39 cellular contexts compared by ENCODE assay signal in the genomic region with DNA sequence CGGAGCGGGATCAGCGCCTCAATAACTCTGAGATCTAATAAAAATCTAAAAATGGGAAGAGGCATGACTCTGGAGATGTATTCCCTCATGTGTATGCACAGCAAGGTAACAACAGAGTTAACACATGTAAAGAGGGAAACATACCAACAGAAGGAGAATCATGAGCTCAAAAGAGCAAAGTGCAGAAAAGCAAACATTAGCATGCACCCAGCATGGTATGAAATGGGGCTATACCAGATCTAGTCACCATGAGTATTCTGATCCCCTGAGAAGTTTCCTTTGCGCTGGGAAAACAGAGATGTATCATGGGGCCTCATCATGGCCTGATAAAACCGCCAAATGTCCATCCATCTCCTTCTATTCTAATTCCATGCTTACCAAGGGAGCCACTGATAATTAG.
"Had no signal": no experiment of that assay in that cellular context is flagged by ENCODE, and none has a peak within 500 bp of the region (broad histone marks: within the 10 kb centered on the region; RNA-seq: fewer than 3 reads in every experiment).

No MANE protein-coding gene starts in this region.

- DNase-seq: activated effector memory CD4-positive, alpha-beta T cell treated with anti-CD3 and anti-CD28 coated beads, Interleukin-2, amount 50 U/mL, for 16 hours; activated effector memory CD4-positive, alpha-beta T cell treated with Interleukin-2 at 50 U/mL for 16 hours; activated gamma-delta T cell; activated gamma-delta T cell treated with Interleukin-2 at 50 U/mL for 16 hours; activated naive CD4-positive, alpha-beta T cell; activated naive CD4-positive, alpha-beta T cell treated with anti-CD3 and anti-CD28 coated beads for 36 hours; activated naive CD4-positive, alpha-beta T cell treated with anti-CD3 and anti-CD28 coated beads, Interleukin-2, amount 10 ng/mL, durations not matched to agents 7 days and 5 days; activated naive CD4-positive, alpha-beta T cell treated with anti-CD3 and anti-CD28 coated beads, Interleukin-2, amount 50 U/mL, for 16 hours; activated naive CD4-positive, alpha-beta T cell treated with Interleukin-2 at 50 U/mL for 16 hours; activated naive CD8-positive, alpha-beta T cell treated with anti-CD3 and anti-CD28 coated beads for 36 hours; activated naive CD8-positive, alpha-beta T cell treated with anti-CD3 and anti-CD28 coated beads, Interleukin-2, amount 10 ng/mL, durations not matched to agents 7 days and 5 days; activated naive CD8-positive, alpha-beta T cell treated with anti-CD3 and anti-CD28 coated beads, Interleukin-2, amount 50 U/mL, for 24 hours; activated T-cell treated with anti-CD3 and anti-CD28 coated beads, Interleukin-2, amount 50 U/mL, for 1 hour; activated T-cell treated with anti-CD3 and anti-CD28 coated beads, Interleukin-2, amount 50 U/mL, for 24 hours; activated T-cell treated with anti-CD3 and anti-CD28 coated beads, Interleukin-2, amount 50 U/mL, for 4 hours; activated T-cell treated with anti-CD3 and anti-CD28 coated beads, Interleukin-2, amount 50 U/mL, for 48 hours; activated T-cell treated with anti-CD3 and anti-CD28 coated beads, Interleukin-2, amount 50 U/mL, for 72 hours; adrenal gland; amniotic stem cell; amygdala; anterior cingulate cortex; aorta; body of pancreas; brain microvascular endothelial cell; caudate nucleus; central memory CD4-positive, alpha-beta T cell; cerebellar nuclear complex had no signal

- ATAC-seq: activated naive CD4-positive, alpha-beta T cell treated with anti-CD3 and anti-CD28 coated beads, Interleukin-2, amount 50 U/mL, for 72 hours; activated naive CD8-positive, alpha-beta T cell treated with anti-CD3 and anti-CD28 coated beads, Interleukin-2, amount 50 U/mL, for 24 hours; activated T-cell treated with anti-CD3 and anti-CD28 coated beads, Interleukin-2, amount 50 U/mL, for 4 hours; activated T-cell treated with anti-CD3 and anti-CD28 coated beads, Interleukin-2, amount 50 U/mL, for 72 hours; activated T-helper 17 cell treated with anti-CD3 and anti-CD28 coated beads, Interleukin-2, amount 50 U/mL, for 72 hours; body of pancreas had no signal

- H3K36me3 ChIP-seq: brain microvascular endothelial cell, breast epithelium had no signal

- H3K9me3 ChIP-seq: ascending aorta, body of pancreas, breast epithelium had no signal

- H3K27me3 Mint-ChIP-seq: activated naive CD4-positive, alpha-beta T cell treated with anti-CD3 and anti-CD28 coated beads, Interleukin-2, amount 10 ng/mL, durations not matched to agents 7 days and 5 days; activated naive CD4-positive, alpha-beta T cell treated with anti-CD3 and anti-CD28 coated beads, Interleukin-2, amount 50 U/mL, for 24 hours; activated naive CD8-positive, alpha-beta T cell; activated naive CD8-positive, alpha-beta T cell treated with anti-CD3 and anti-CD28 coated beads for 36 hours; activated naive CD8-positive, alpha-beta T cell treated with anti-CD3 and anti-CD28 coated beads, Interleukin-2, amount 10 ng/mL, durations not matched to agents 7 days and 5 days; activated naive CD8-positive, alpha-beta T cell treated with anti-CD3 and anti-CD28 coated beads, Interleukin-2, amount 50 U/mL, for 24 hours; activated T-cell treated with anti-CD3 and anti-CD28 coated beads, Interleukin-2, amount 50 U/mL, for 24 hours; activated T-helper 17 cell treated with anti-CD3 and anti-CD28 coated beads, Interleukin-2, amount 50 U/mL, for 72 hours; brain; central memory CD8-positive, alpha-beta T cell had no signal

- H3K36me3 Mint-ChIP-seq: activated naive CD4-positive, alpha-beta T cell treated with anti-CD3 and anti-CD28 coated beads, Interleukin-2, amount 10 ng/mL, durations not matched to agents 7 days and 5 days; activated naive CD4-positive, alpha-beta T cell treated with anti-CD3 and anti-CD28 coated beads, Interleukin-2, amount 50 U/mL, for 72 hours had no signal

- FAIRE-seq: astrocyte had no signal

- H3K4me1 ChIP-seq: adrenal gland, ascending aorta, body of pancreas, breast epithelium had no signal

- H3K4me1 Mint-ChIP-seq: activated naive CD4-positive, alpha-beta T cell treated with anti-CD3 and anti-CD28 coated beads, Interleukin-2, amount 10 ng/mL, durations not matched to agents 7 days and 5 days; activated naive CD4-positive, alpha-beta T cell treated with anti-CD3 and anti-CD28 coated beads, Interleukin-2, amount 50 U/mL, for 24 hours; activated naive CD8-positive, alpha-beta T cell treated with anti-CD3 and anti-CD28 coated beads for 36 hours; activated naive CD8-positive, alpha-beta T cell treated with anti-CD3 and anti-CD28 coated beads, Interleukin-2, amount 10 ng/mL, durations not matched to agents 7 days and 5 days; activated naive CD8-positive, alpha-beta T cell treated with anti-CD3 and anti-CD28 coated beads, Interleukin-2, amount 50 U/mL, for 24 hours; activated T-helper 17 cell treated with anti-CD3 and anti-CD28 coated beads, Interleukin-2, amount 50 U/mL, for 72 hours; brain; central memory CD8-positive, alpha-beta T cell had no signal

- H3K4me3 ChIP-seq: adrenal gland, ascending aorta, body of pancreas, breast epithelium, cardiac muscle cell had no signal

- H3K4me3 Mint-ChIP-seq: activated naive CD4-positive, alpha-beta T cell treated with anti-CD3 and anti-CD28 coated beads for 36 hours; activated naive CD4-positive, alpha-beta T cell treated with anti-CD3 and anti-CD28 coated beads, Interleukin-2, amount 10 ng/mL, durations not matched to agents 7 days and 5 days; activated naive CD4-positive, alpha-beta T cell treated with anti-CD3 and anti-CD28 coated beads, Interleukin-2, amount 50 U/mL, for 24 hours; activated naive CD8-positive, alpha-beta T cell; activated naive CD8-positive, alpha-beta T cell treated with anti-CD3 and anti-CD28 coated beads for 36 hours; activated naive CD8-positive, alpha-beta T cell treated with anti-CD3 and anti-CD28 coated beads, Interleukin-2, amount 10 ng/mL, durations not matched to agents 7 days and 5 days; activated naive CD8-positive, alpha-beta T cell treated with anti-CD3 and anti-CD28 coated beads, Interleukin-2, amount 50 U/mL, for 24 hours; activated T-cell treated with anti-CD3 and anti-CD28 coated beads, Interleukin-2, amount 50 U/mL, for 24 hours; activated T-cell treated with anti-CD3 and anti-CD28 coated beads, Interleukin-2, amount 50 U/mL, for 4 hours; activated T-cell treated with anti-CD3 and anti-CD28 coated beads, Interleukin-2, amount 50 U/mL, for 72 hours; activated T-helper 1 cell treated with anti-CD3 and anti-CD28 coated beads, Interleukin-12 subunit alpha, Interleukin-12 subunit beta, Interleukin-2, Interleukin-4 antibody, amounts not matched to agents 30 ng/mL and 10 ng/mL and 1 ng/mL, durations not matched to agents 14 hours and 24 hours and 36 hours; activated T-helper 17 cell treated with anti-CD3 and anti-CD28 coated beads, Interleukin-2, amount 50 U/mL, for 72 hours; brain; central memory CD8-positive, alpha-beta T cell had no signal

- H3K27ac ChIP-seq: adrenal gland, ascending aorta, body of pancreas, brain microvascular endothelial cell, breast epithelium, cardiac muscle cell had no signal

- H3K9me3 Mint-ChIP-seq: activated naive CD4-positive, alpha-beta T cell treated with anti-CD3 and anti-CD28 coated beads for 36 hours; activated naive CD4-positive, alpha-beta T cell treated with anti-CD3 and anti-CD28 coated beads, Interleukin-2, amount 10 ng/mL, durations not matched to agents 7 days and 5 days; activated naive CD4-positive, alpha-beta T cell treated with anti-CD3 and anti-CD28 coated beads, Interleukin-2, amount 50 U/mL, for 24 hours; activated naive CD4-positive, alpha-beta T cell treated with anti-CD3 and anti-CD28 coated beads, Interleukin-2, amount 50 U/mL, for 72 hours; activated naive CD8-positive, alpha-beta T cell treated with anti-CD3 and anti-CD28 coated beads for 36 hours; activated naive CD8-positive, alpha-beta T cell treated with anti-CD3 and anti-CD28 coated beads, Interleukin-2, amount 10 ng/mL, durations not matched to agents 7 days and 5 days; activated naive CD8-positive, alpha-beta T cell treated with anti-CD3 and anti-CD28 coated beads, Interleukin-2, amount 50 U/mL, for 24 hours; activated T-cell treated with anti-CD3 and anti-CD28 coated beads, Interleukin-2, amount 50 U/mL, for 24 hours; activated T-cell treated with anti-CD3 and anti-CD28 coated beads, Interleukin-2, amount 50 U/mL, for 4 hours; activated T-cell treated with anti-CD3 and anti-CD28 coated beads, Interleukin-2, amount 50 U/mL, for 72 hours; activated T-helper 1 cell treated with anti-CD3 and anti-CD28 coated beads, Interleukin-12 subunit alpha, Interleukin-12 subunit beta, Interleukin-2, Interleukin-4 antibody, amounts not matched to agents 30 ng/mL and 10 ng/mL and 1 ng/mL, durations not matched to agents 14 hours and 24 hours and 36 hours; activated T-helper 17 cell treated with anti-CD3 and anti-CD28 coated beads, Interleukin-2, amount 50 U/mL, for 72 hours; activated T-helper 2 cell treated with anti-CD3 and anti-CD28 coated beads, Interferon-gamma antibody, Interleukin-2, Interleukin-4, amounts not matched to agents 10 μg/mL and 5 μg/mL and 100 μg/mL, durations not matched to agents 14 hours and 24 hours and 36 hours; brain; central memory CD8-positive, alpha-beta T cell had no signal

- H3K27me3 ChIP-seq: adrenal gland, ascending aorta, body of pancreas, brain microvascular endothelial cell, breast epithelium, cardiac muscle cell had no signal

- H3K27ac Mint-ChIP-seq: activated naive CD4-positive, alpha-beta T cell treated with anti-CD3 and anti-CD28 coated beads for 36 hours; activated naive CD4-positive, alpha-beta T cell treated with anti-CD3 and anti-CD28 coated beads, Interleukin-2, amount 10 ng/mL, durations not matched to agents 7 days and 5 days; activated naive CD4-positive, alpha-beta T cell treated with anti-CD3 and anti-CD28 coated beads, Interleukin-2, amount 50 U/mL, for 24 hours; activated naive CD4-positive, alpha-beta T cell treated with anti-CD3 and anti-CD28 coated beads, Interleukin-2, amount 50 U/mL, for 72 hours; activated naive CD8-positive, alpha-beta T cell; activated naive CD8-positive, alpha-beta T cell treated with anti-CD3 and anti-CD28 coated beads for 36 hours; activated naive CD8-positive, alpha-beta T cell treated with anti-CD3 and anti-CD28 coated beads, Interleukin-2, amount 10 ng/mL, durations not matched to agents 7 days and 5 days; activated naive CD8-positive, alpha-beta T cell treated with anti-CD3 and anti-CD28 coated beads, Interleukin-2, amount 50 U/mL, for 24 hours; activated T-cell treated with anti-CD3 and anti-CD28 coated beads, Interleukin-2, amount 50 U/mL, for 24 hours; activated T-cell treated with anti-CD3 and anti-CD28 coated beads, Interleukin-2, amount 50 U/mL, for 72 hours; activated T-helper 1 cell treated with anti-CD3 and anti-CD28 coated beads, Interleukin-12 subunit alpha, Interleukin-12 subunit beta, Interleukin-2, Interleukin-4 antibody, amounts not matched to agents 30 ng/mL and 10 ng/mL and 1 ng/mL, durations not matched to agents 14 hours and 24 hours and 36 hours; activated T-helper 17 cell treated with anti-CD3 and anti-CD28 coated beads, Interleukin-2, amount 50 U/mL, for 72 hours; activated T-helper 2 cell treated with anti-CD3 and anti-CD28 coated beads, Interferon-gamma antibody, Interleukin-2, Interleukin-4, amounts not matched to agents 10 μg/mL and 5 μg/mL and 100 μg/mL, durations not matched to agents 14 hours and 24 hours and 36 hours; brain had no signal
